In genomic region chr3:18036486-18036885, GRCh38 we compare ENCODE assay signal across 26 cellular contexts.
DNase-seq lines count a peak whose midpoint lies in the region; ATAC-seq, FAIRE-seq and TF ChIP-seq lines count a peak whose summit lies in the region.
"Had no signal": no experiment of that assay in that cellular context is flagged by ENCODE, and none has a peak within 500 bp of the region (broad histone marks: within the 10 kb centered on the region; RNA-seq: fewer than 3 reads in every experiment).

No MANE protein-coding gene starts in this region.

- H2AFZ ChIP-seq in HepG2 (ENCODE audit: low read length), result no peak overlapping the region
- 0 out of 2 replicates have a peak overlapping the region, but pooled peaks have one; percentile 30 for H2AFZ ChIP-seq in Loucy (ENCODE audit: low read length)

- H4K20me1 ChIP-seq in HepG2 (ENCODE audit: insufficient read depth, low read length) (no peaks in the 10 kb centered on the region), Loucy (ENCODE audit: insufficient read depth, low read length, poor library complexity, severe bottlenecking) (no peaks in the 10 kb centered on the region)
- no peaks in the 10 kb centered on the region for H4K20me1 ChIP-seq in BLaER1 treated with 17β-estradiol and CSF1 and Interleukin-3, amounts not matched to agents 10 nM and 100 nM

- no peak overlapping the region for H3K4me3 ChIP-seq in HepG2 (replicated peaks in 1 of 3; ENCODE audit: insufficient read depth in 1 of 3, low read depth in 2 of 3, low read length in 3 of 3)
- H3K4me3 ChIP-seq in right lobe of liver, result no peak overlapping the region
- no peak overlapping the region for H3K4me3 ChIP-seq in BLaER1 treated with 17β-estradiol and CSF1 and Interleukin-3, amounts not matched to agents 10 nM and 100 nM
- no peak overlapping the region for H3K4me3 ChIP-seq in Loucy (ENCODE audit: low read length, poor library complexity, severe bottlenecking)
- H3K4me3 ChIP-seq in suprapubic skin, result no peak overlapping the region
- H3K4me3 ChIP-seq: GM12878 had no signal

- no peak for FAIRE-seq in HepG2 (lab: Jason Lieb, UNC)
- FAIRE-seq: A204.1, GM12878, GM12892, GM18507 had no signal

- no peak for DNase-seq in HepG2 (ENCODE audit: low spot score)
- DNase-seq in right lobe of liver, result no peak
- DNase-seq in suprapubic skin (ENCODE audit: low spot score in 2 of 2), result no peak
- no peak for DNase-seq in NCI-H1694 (lab: John Stamatoyannopoulos, UW)
- DNase-seq: 8988T; ACHN; BE2C; C1 segment of cervical spinal cord; CD4-positive, alpha-beta memory T cell; CD4-positive, CD25-positive, alpha-beta regulatory T cell; CD8-positive, alpha-beta memory T cell; COR-L47; DMS 273 treated with DMSO at 0.1 percent for 48 hours; DMS153; DMS53; DMS79; DND-41; EL; GDM1 had no signal

- H3K4me1 ChIP-seq in HepG2 (ENCODE audit: insufficient read depth, low read length) (no peaks in the 10 kb centered on the region), right lobe of liver (no peaks in the 10 kb centered on the region), Loucy (ENCODE audit: insufficient read depth, low read length, poor library complexity, severe bottlenecking) (peaks cover 7% of the 10 kb centered on the region), suprapubic skin (no peaks in the 10 kb centered on the region)
- H3K4me1 ChIP-seq in BLaER1 treated with 17β-estradiol and CSF1 and Interleukin-3, amounts not matched to agents 10 nM and 100 nM, result peaks cover 6 to 40% (median 20%) of the 10 kb centered on the region in 10 experiments; a peak in 18 of 20 replicates
- H3K4me1 ChIP-seq: BE2C had no signal

- H3K9me3 ChIP-seq in HepG2 (ENCODE audit: low read length) (no peaks in the 10 kb centered on the region), right lobe of liver (no peaks in the 10 kb centered on the region), Loucy (ENCODE audit: insufficient read depth, low read depth, low read length) (no peaks in the 10 kb centered on the region), suprapubic skin (no peaks in the 10 kb centered on the region)
- H3K9me3 ChIP-seq in BLaER1 treated with 17β-estradiol and CSF1 and Interleukin-3, amounts not matched to agents 10 nM and 100 nM (replicated peaks in 1 of 11), result peaks cover 8 to 53% (median 34%) of the 10 kb centered on the region in 11 experiments; a peak in 21 of 22 replicates
- H3K9me3 ChIP-seq: BE2C had no signal

- no peak for ATAC-seq in HepG2
- ATAC-seq in right lobe of liver, result no peak
- ATAC-seq in HG02938 (IDR thresholded peaks at IDR 0.05; ENCODE audit: unreplicated experiment), result no peak
- ATAC-seq: GM12878 had no signal

- H3K4me2 ChIP-seq in HepG2 (ENCODE audit: low read depth, low read length), result no peak overlapping the region
- H3K4me2 ChIP-seq in BLaER1 treated with 17β-estradiol and CSF1 and Interleukin-3, amounts not matched to agents 10 nM and 100 nM, result peak overlapping the region; percentile 4 to 73 (median 49); a peak in 20 of 22 replicates
- no peak overlapping the region for H3K4me2 ChIP-seq in Loucy (ENCODE audit: low read depth, low read length, poor library complexity, severe bottlenecking)

- no TSS peak for BruUV-seq in HepG2 (replicated peaks; lab: Mats Ljungman, UMichigan)

- WGBS in HepG2 (ENCODE audit: low lambda C conversion rate), result 0% methylated on average over 1 of the region's 1 CpG
- WGBS in right lobe of liver (ENCODE audit: insufficient coverage, low coverage, low lambda C conversion rate, missing lambda C conversion rate), result 13% methylated on average over 1 of the region's 1 CpG
- WGBS in suprapubic skin, result 53% methylated on average over 1 of the region's 1 CpG

- in situ Hi-C loops in HepG2 (cut with HindIII; ENCODE audit: extremely low pct_ligation_motif_present, low pct_unique_long_range_greater_than_20kb), result no loop called here

- TF ChIP-seq EP300 in HepG2 (IDR thresholded peaks at IDR 0.05; ENCODE audit: low read depth in 2 of 2, low read length in 2 of 2) (no peak), HepG2 (CRISPR knock-in tag; IDR thresholded peaks at IDR 0.05; ENCODE audit: borderline replicate concordance) (no peak), suprapubic skin (IDR thresholded peaks at IDR 0.05) (no peak)

- no peaks in the 10 kb centered on the region for H3K79me2 ChIP-seq in HepG2 (ENCODE audit: insufficient read depth, low read length)
- no peaks in the 10 kb centered on the region for H3K79me2 ChIP-seq in Loucy (ENCODE audit: insufficient read depth, low read length)

- H3K9me2 ChIP-seq in Loucy (replicated peaks; ENCODE audit: low read depth, low read length), result no peaks in the 10 kb centered on the region

- no peak for TF ChIP-seq POLR2A in HepG2 (IDR thresholded peaks at IDR 0.05; ENCODE audit: insufficient read depth in 1 of 2, low read depth in 2 of 2, low read length in 2 of 2)
- no peak for TF ChIP-seq POLR2A in right lobe of liver (IDR thresholded peaks at IDR 0.05)
- TF ChIP-seq POLR2A in suprapubic skin (IDR thresholded peaks at IDR 0.05), result no peak

- POLR2A ChIA-PET in HepG2 (lab: Yijun Ruan, JAX), result no interaction called here

- intact Hi-C loops in HepG2 (cut with micrococcal nuclease; ENCODE audit: unreplicated experiment) (no loop called here), right lobe of liver (cut with DNase I) (no loop called here)

- H3K9ac ChIP-seq in HepG2 (ENCODE audit: insufficient read depth, low read depth, low read length) (no peak overlapping the region), Loucy (ENCODE audit: low read depth, low read length, poor library complexity, severe bottlenecking) (no peak overlapping the region)
- H3K9ac ChIP-seq in BLaER1 treated with 17β-estradiol and CSF1 and Interleukin-3, amounts not matched to agents 10 nM and 100 nM, result no peak overlapping the region

- TF ChIP-seq RAD21 in HepG2 (CRISPR knock-in tag; IDR thresholded peaks at IDR 0.05), result no peak

- H3K27me3 ChIP-seq in HepG2 (ENCODE audit: control insufficient read depth in 1 of 2, insufficient read depth in 2 of 2, low read length in 2 of 2) (no peaks in the 10 kb centered on the region), right lobe of liver (no peaks in the 10 kb centered on the region), Loucy (ENCODE audit: insufficient read depth, low read length, poor library complexity, severe bottlenecking) (no peaks in the 10 kb centered on the region), suprapubic skin (no peaks in the 10 kb centered on the region)
- H3K27me3 ChIP-seq in BLaER1 treated with 17β-estradiol and CSF1 and Interleukin-3, amounts not matched to agents 10 nM and 100 nM, result no peaks in the 10 kb centered on the region
- H3K27me3 ChIP-seq: BE2C had no signal

- H3K27ac ChIP-seq in HepG2 (ENCODE audit: extremely low read length, insufficient read depth, low read length) (no peak overlapping the region), right lobe of liver (no peak overlapping the region), suprapubic skin (no peak overlapping the region)
- H3K27ac ChIP-seq in BLaER1 treated with 17β-estradiol and CSF1 and Interleukin-3, amounts not matched to agents 10 nM and 100 nM, result 0 out of 22 replicates have a peak overlapping the region, but pooled peaks of 2 of the 11 experiments have one; percentile 8 to 13

- CTCF ChIA-PET in HepG2 (lab: Yijun Ruan, JAX; ENCODE audit: low intra/inter-chr PET ratio, low total read pairs), result no interaction called here

- TF ChIP-seq CTCF in HepG2 (CRISPR knock-in tag; IDR thresholded peaks at IDR 0.05), result no peak
- TF ChIP-seq CTCF in right lobe of liver (IDR thresholded peaks at IDR 0.05), result no peak
- TF ChIP-seq CTCF in Loucy (conservative IDR thresholded peaks at IDR 0.05; ENCODE audit: low read length), result no peak
- no peak for TF ChIP-seq CTCF in suprapubic skin (IDR thresholded peaks at IDR 0.05)

- H3K36me3 ChIP-seq in HepG2 (replicated peaks in 1 of 2; ENCODE audit: control insufficient read depth in 1 of 2, insufficient read depth in 2 of 2, low read length in 2 of 2), result no peaks in the 10 kb centered on the region
- no peaks in the 10 kb centered on the region for H3K36me3 ChIP-seq in right lobe of liver
- peaks cover 0 to 12% (median 0%) of the 10 kb centered on the region in 11 experiments; a peak in 4 of 22 replicates for H3K36me3 ChIP-seq in BLaER1 treated with 17β-estradiol and CSF1 and Interleukin-3, amounts not matched to agents 10 nM and 100 nM
- no peaks in the 10 kb centered on the region for H3K36me3 ChIP-seq in Loucy (ENCODE audit: insufficient read depth, low read length)
- H3K36me3 ChIP-seq in suprapubic skin, result no peaks in the 10 kb centered on the region
- H3K36me3 ChIP-seq: BE2C had no signal

- H3F3A ChIP-seq in Loucy (ENCODE audit: low read depth), result no peaks in the 10 kb centered on the region

TF ChIP-seq in HepG2, 621 proteins besides CTCF, POLR2A, EP300 and RAD21:
- TF ChIP-seq ATF7 (IDR thresholded peaks at IDR 0.05) (peak; percentile 54; the same call in 1 of the 2 replicates), ATF7 (CRISPR knock-in tag; IDR thresholded peaks at IDR 0.05) (no peak), ZNF224 (CRISPR knock-in tag; IDR thresholded peaks at IDR 0.05) (no peak), ZNF326 (CRISPR knock-in tag; IDR thresholded peaks at IDR 0.05; ENCODE audit: borderline replicate concordance) (no peak), PBX3 (CRISPR knock-in tag; IDR thresholded peaks at IDR 0.05; ENCODE audit: borderline replicate concordance) (no peak)

Comparison
In these comparisons a context has a peak if more than half of its experiments do, and no peak if none do; other contexts are left out.
1. H3K4me2 ChIP-seq: peak in BLaER1 treated with 17β-estradiol and CSF1 and Interleukin-3, amounts not matched to agents 10 nM and 100 nM (11 of 11); none in HepG2 (single experiment) and Loucy (single experiment).